Comparison of ENCODE assay signal across 25 cellular contexts in the genomic region with DNA sequence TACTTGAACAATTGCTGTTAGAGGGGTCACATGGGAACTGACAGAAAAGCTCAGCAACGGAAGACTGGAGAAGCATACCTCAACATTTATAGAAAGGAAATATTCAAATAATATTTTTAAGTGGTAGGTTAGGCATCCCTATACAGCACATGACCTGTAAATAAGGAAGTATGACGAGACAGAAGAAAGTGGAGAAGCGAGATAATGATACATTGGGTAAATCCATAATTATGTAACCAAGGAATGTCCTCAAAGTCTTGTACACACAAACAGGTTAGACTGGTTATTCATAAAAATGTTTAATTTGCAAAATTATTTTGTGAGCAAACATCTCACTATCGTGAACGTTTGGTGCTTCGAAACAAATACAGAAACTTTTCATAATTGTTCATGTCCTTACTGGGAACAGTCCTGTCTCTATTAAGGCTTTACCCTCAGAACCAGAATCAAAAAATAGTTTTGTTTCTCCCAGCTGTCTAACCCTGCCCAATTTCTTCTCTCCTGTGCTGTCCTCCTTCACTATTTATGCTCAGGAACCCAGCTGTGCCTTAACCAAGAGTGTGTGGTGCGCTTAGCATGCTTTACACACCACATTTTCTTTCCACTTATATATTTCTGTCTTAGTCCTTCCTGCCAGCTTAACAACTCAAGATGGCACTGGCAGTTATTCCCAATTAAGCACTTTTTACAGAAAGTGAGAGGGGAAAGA. TPM values are rescaled to one million over a fixed set of nuclear protein-coding genes. Genes with fewer than 3 reads are reported as not detected.
DNase-seq lines count a peak whose midpoint lies in the region; ATAC-seq and TF ChIP-seq lines count a peak whose summit lies in the region.
"Had no signal": no experiment of that assay in that cellular context is flagged by ENCODE, and none has a peak within 500 bp of the region (broad histone marks: within the 10 kb centered on the region; RNA-seq: fewer than 3 reads in every experiment).

No MANE protein-coding gene starts in this region.

- H3K27me3 Mint-ChIP-seq in CD14-positive monocyte (ENCODE audit: low read depth in 3 of 3) (no peaks in the 10 kb centered on the region), mesothelial cell of epicardium (ENCODE audit: low read depth) (peaks cover 3% of the 10 kb centered on the region)
- H3K27me3 Mint-ChIP-seq: activated naive CD8-positive, alpha-beta T cell treated with anti-CD3 and anti-CD28 coated beads, Interleukin-2, amount 50 U/mL, for 24 hours had no signal

- H3K9me3 Mint-ChIP-seq in CD14-positive monocyte (peaks cover 0 to 6% (median 2%) of the 10 kb centered on the region in 7 donors), mesothelial cell of epicardium (peaks cover 4% of the 10 kb centered on the region)
- H3K9me3 Mint-ChIP-seq: activated CD8-positive, alpha-beta T cell treated with anti-CD3 and anti-CD28 coated beads for 36 hours; activated naive CD8-positive, alpha-beta T cell treated with anti-CD3 and anti-CD28 coated beads, Interleukin-2, amount 50 U/mL, for 24 hours had no signal

- H3K36me3 Mint-ChIP-seq in CD14-positive monocyte: peaks cover 16 to 40% of the 10 kb centered on the region in 2 donors
- H3K36me3 Mint-ChIP-seq in mesothelial cell of epicardium: no peaks in the 10 kb centered on the region
- H3K36me3 Mint-ChIP-seq: CD8-positive, alpha-beta memory T cell had no signal

- H3K4me3 Mint-ChIP-seq in CD14-positive monocyte: peak overlapping the region in 1 of 2 donors; percentile 50
- no peak overlapping the region for H3K4me3 Mint-ChIP-seq in mesothelial cell of epicardium
- H3K4me3 Mint-ChIP-seq: activated CD8-positive, alpha-beta T cell treated with anti-CD3 and anti-CD28 coated beads for 36 hours; activated naive CD8-positive, alpha-beta T cell treated with anti-CD3 and anti-CD28 coated beads, Interleukin-2, amount 50 U/mL, for 24 hours; CD8-positive, alpha-beta memory T cell had no signal

- ATAC-seq in HG02798 (IDR thresholded peaks at IDR 0.05; ENCODE audit: poor library complexity, unreplicated experiment): no peak
- ATAC-seq: activated CD8-positive, alpha-beta T cell treated with anti-CD3 and anti-CD28 coated beads for 36 hours; activated naive CD8-positive, alpha-beta T cell treated with anti-CD3 and anti-CD28 coated beads, Interleukin-2, amount 50 U/mL, for 24 hours; gastroesophageal sphincter; left colon had no signal

- H3K27ac Mint-ChIP-seq in CD14-positive monocyte: peak overlapping the region; percentile 92 to 99 (median 96)
- H3K27ac Mint-ChIP-seq in mesothelial cell of epicardium: peak overlapping the region; percentile 53
- H3K27ac Mint-ChIP-seq: activated CD8-positive, alpha-beta T cell treated with anti-CD3 and anti-CD28 coated beads for 36 hours; activated naive CD8-positive, alpha-beta T cell treated with anti-CD3 and anti-CD28 coated beads, Interleukin-2, amount 50 U/mL, for 24 hours; CD8-positive, alpha-beta memory T cell had no signal

- H3K4me1 Mint-ChIP-seq in CD14-positive monocyte: peaks cover 23% of the 10 kb centered on the region
- H3K4me1 Mint-ChIP-seq in mesothelial cell of epicardium: peaks cover 16% of the 10 kb centered on the region
- H3K4me1 Mint-ChIP-seq: activated naive CD8-positive, alpha-beta T cell treated with anti-CD3 and anti-CD28 coated beads, Interleukin-2, amount 50 U/mL, for 24 hours; CD8-positive, alpha-beta memory T cell had no signal

- intact Hi-C loops in CD14-positive monocyte (cut with micrococcal nuclease): no loop called here

- H3K27ac ChIP-seq in VCaP: peak overlapping the region; percentile 71
- H3K27ac ChIP-seq: gastroesophageal sphincter, right atrium auricular region had no signal

- TF ChIP-seq CTCF in CD14-positive monocyte (IDR thresholded peaks at IDR 0.05): no peak
- TF ChIP-seq CTCF in VCaP (conservative IDR thresholded peaks at IDR 0.05): no peak
- no peak for TF ChIP-seq CTCF in mesothelial cell of epicardium (IDR thresholded peaks at IDR 0.05; ENCODE audit: unreplicated experiment)

- DNase-seq in CD14-positive monocyte (ENCODE audit: low spot score) (no peak), NOMO-1 treated with DMSO at 0.1 percent for 48 hours (lab: John Stamatoyannopoulos, UW; ENCODE audit: unreplicated experiment) (peak; percentile 76), mesothelial cell of epicardium (ENCODE audit: low spot score in 2 of 2, unreplicated experiment in 2 of 2) (no peak), NCI-H187 treated with DMSO at 0.1 percent for 48 hours (lab: John Stamatoyannopoulos, UW) (no peak), NCI-H1436 treated with DMSO at 0.1 percent for 48 hours (lab: John Stamatoyannopoulos, UW) (no peak), DMS79 treated with DMSO at 0.1 percent for 48 hours (lab: John Stamatoyannopoulos, UW) (no peak)
- DNase-seq: ACHN; activated CD8-positive, alpha-beta T cell treated with anti-CD3 and anti-CD28 coated beads for 36 hours; activated naive CD8-positive, alpha-beta T cell treated with anti-CD3 and anti-CD28 coated beads, Interleukin-2, amount 50 U/mL, for 24 hours; CD8-positive, alpha-beta memory T cell; dermis blood vessel endothelial cell; EL; H7; IMR-90; left colon; NCI-H1105; NCI-H2107; NCI-H524 treated with DMSO at 0.1 percent for 48 hours; nucleus accumbens; stimulated activated naive CD4-positive, alpha-beta T cell treated with Interleukin-2 at 50 U/mL for 16 hours had no signal

RNA-seq across cellular contexts. Expression of gene KMO, which starts 10.2 kb away (rescaled TPM):
- polyA plus RNA-seq in CD14-positive monocyte: 1 to 10 TPM; 4.7 to 6.4 TPM
- not detected in 3 replicates for total RNA-seq in mesothelial cell of epicardium
- total RNA-seq: dermis blood vessel endothelial cell, epithelial cell of proximal tubule, IMR-90 had no signal
- polyA plus RNA-seq: IMR-90 had no signal

RNA-seq across cellular contexts. Expression of gene FH, which starts 22.8 kb away (rescaled TPM):
- 10 to 100 TPM; 32.5 to 34.9 TPM for polyA plus RNA-seq in CD14-positive monocyte
- total RNA-seq in mesothelial cell of epicardium: 50.0 to 51.5 TPM (median 50.2 TPM) in 3 replicates
